Comparison of ENCODE assay signal across 8 cellular contexts in genomic region chr3:48430359-48431101, GRCh38. TPM values are rescaled to one million over a fixed set of nuclear protein-coding genes. Genes with fewer than 3 reads are reported as not detected.
DNase-seq lines count a peak whose midpoint lies in the region; ATAC-seq and TF ChIP-seq lines count a peak whose summit lies in the region.

No MANE protein-coding gene starts in this region.

- H2AFZ ChIP-seq in DND-41 (ENCODE audit: low read depth, low read length) = no peak overlapping the region

- TF ChIP-seq CTCF in DND-41 (IDR thresholded peaks at IDR 0.05; ENCODE audit: borderline replicate concordance, extremely low read depth, low read length, poor library complexity, severe bottlenecking) = no peak
- no peak for TF ChIP-seq CTCF in VCaP (conservative IDR thresholded peaks at IDR 0.05)
- TF ChIP-seq CTCF in heart right ventricle (IDR thresholded peaks at IDR 0.05) = no peak

- peak overlapping the region; percentile 80 for H3K4me2 ChIP-seq in DND-41 (ENCODE audit: insufficient read depth, low read length)

- H3K79me2 ChIP-seq in DND-41 (ENCODE audit: insufficient read depth, low read length) = peaks cover 2% of the 10 kb centered on the region; the same call in 1 of the 2 replicates

- H3K9ac ChIP-seq in DND-41 (ENCODE audit: low read depth, low read length) (no peak overlapping the region), rectal smooth muscle tissue (ENCODE audit: low read length) (no peak overlapping the region)

- WGBS in heart right ventricle, 2 donors = 32 to 56% methylated on average over 6 of the region's 6 CpGs

- intact Hi-C loops in heart right ventricle (cut with DNase I) = loop anchor here in 2 of 10 donors (5.0 to 10.0 kb wide), 2 partner anchors 158 to 236 kb away; no protein-coding TSS in a partner anchor

- peaks cover 27% of the 10 kb centered on the region for H3K36me3 ChIP-seq in DND-41 (ENCODE audit: insufficient read depth, low read length)
- H3K36me3 ChIP-seq in heart right ventricle = peaks cover 0 to 32% (median 10%) of the 10 kb centered on the region in 9 donors
- H3K36me3 ChIP-seq in rectal smooth muscle tissue (ENCODE audit: control insufficient read depth, insufficient read depth, low read length) = peaks cover 5% of the 10 kb centered on the region

- H3K9me3 ChIP-seq in DND-41 (ENCODE audit: insufficient read depth, low read length, severe bottlenecking) = no peaks in the 10 kb centered on the region
- no peaks in the 10 kb centered on the region for H3K9me3 ChIP-seq in heart right ventricle

- peaks cover 19% of the 10 kb centered on the region for H3K27me3 ChIP-seq in DND-41 (ENCODE audit: insufficient read depth, low read length, poor library complexity)
- H3K27me3 ChIP-seq in heart right ventricle = peaks cover 0 to 10% (median 0%) of the 10 kb centered on the region in 7 donors
- no peaks in the 10 kb centered on the region for H3K27me3 ChIP-seq in rectal smooth muscle tissue (ENCODE audit: control insufficient read depth, insufficient read depth, low read length)

- H3K4me3 ChIP-seq in DND-41 (ENCODE audit: low read depth in 1 of 2, low read length in 2 of 2) = no peak overlapping the region; a peak in 1 of 4 replicates
- H3K4me3 ChIP-seq in heart right ventricle = peak overlapping the region in 8 of 10 donors; percentile 78 to 96 (median 83)
- H3K4me3 ChIP-seq in rectal smooth muscle tissue (ENCODE audit: low read length) = peak overlapping the region; percentile 69

- peaks cover 8% of the 10 kb centered on the region for H4K20me1 ChIP-seq in DND-41 (ENCODE audit: insufficient read depth, low read length)

- H3K4me1 ChIP-seq in DND-41 (ENCODE audit: insufficient read depth, low read length) (peaks cover 26% of the 10 kb centered on the region), heart right ventricle (peaks cover 23 to 45% (median 40%) of the 10 kb centered on the region in 9 donors), rectal smooth muscle tissue (ENCODE audit: control insufficient read depth, insufficient read depth, low read length) (peaks cover 35% of the 10 kb centered on the region)

- no peak for DNase-seq in DND-41
- DNase-seq in heart right ventricle = no peak
- no peak for DNase-seq in activated gamma-delta T cell treated with Interleukin-2 at 50 U/mL for 16 hours
- no peak for DNase-seq in DMS79 (lab: John Stamatoyannopoulos, UW)
- no peak for DNase-seq in NCI-H2081 treated with DMSO at 0.1 percent for 48 hours (lab: John Stamatoyannopoulos, UW)

- no peak for ATAC-seq in DND-41 (ENCODE audit: insufficient read depth, low read depth)
- ATAC-seq in heart right ventricle = peak in 2 of 8 donors; percentile 24 to 25
- ATAC-seq in HG02588 (IDR thresholded peaks at IDR 0.05; ENCODE audit: unreplicated experiment) = no peak

- H3K27ac ChIP-seq in DND-41 (ENCODE audit: low read length) = no peak overlapping the region
- peak overlapping the region; percentile 96 for H3K27ac ChIP-seq in VCaP
- peak overlapping the region in 8 of 10 donors; percentile 86 to 93 (median 91) for H3K27ac ChIP-seq in heart right ventricle
- H3K27ac ChIP-seq in rectal smooth muscle tissue (ENCODE audit: low read depth, low read length) = peak overlapping the region; percentile 88

RNA-seq across cellular contexts. Expression of gene PLXNB1, which starts 0.6 kb away (rescaled TPM):
- total RNA-seq in heart right ventricle = 10 to 100 TPM; 27.7 to 67.3 (median 32.4) TPM
- 100 to 1,000 TPM in 1 of 2 donors, 10 to 100 TPM in 1; 30.1 to 135 TPM for polyA plus RNA-seq in heart right ventricle

RNA-seq across cellular contexts. Expression of gene CCDC51, which starts 9.4 kb away (rescaled TPM):
- 10 to 100 TPM in 8 of 10 donors, 1 to 10 TPM in 2; 9.5 to 14.3 (median 12.2) TPM for total RNA-seq in heart right ventricle
- polyA plus RNA-seq in heart right ventricle = 10 to 100 TPM in 1 of 2 donors, 1 to 10 TPM in 1; 4.7 to 11.0 TPM

RNA-seq across cellular contexts. Expression of gene TMA7, which starts 9.5 kb away (rescaled TPM):
- total RNA-seq in heart right ventricle = 100 to 1,000 TPM; 140 to 227 (median 193) TPM
- polyA plus RNA-seq in heart right ventricle = 1,000 to 10,000 TPM in 1 of 2 donors, 100 to 1,000 TPM in 1; 365 to 1,063 TPM

RNA-seq across cellular contexts. Expression of gene ATRIP, which starts 16.0 kb away (rescaled TPM):
- 1 to 10 TPM; 2.2 to 5.4 (median 3.8) TPM for total RNA-seq in heart right ventricle
- 1 to 10 TPM; 4.5 to 5.1 TPM for polyA plus RNA-seq in heart right ventricle

RNA-seq across cellular contexts. Expression of gene FBXW12, which starts 58.5 kb away (rescaled TPM):
- total RNA-seq in heart right ventricle = under 1 TPM in 1 of 10 donors, not detected in 9; 0.28 TPM
- polyA plus RNA-seq in heart right ventricle = under 1 TPM in 1 of 2 donors, not detected in 1; 0.29 TPM

Comparison
In these comparisons a context has a peak if more than half of its experiments do, and no peak if none do; other contexts are left out.
1. H3K4me3 ChIP-seq: peak in heart right ventricle (8 of 10) and rectal smooth muscle tissue (single experiment); none in DND-41 (0 of 2).